ENCODE assay signal across 10 cellular contexts in the genomic region with DNA sequence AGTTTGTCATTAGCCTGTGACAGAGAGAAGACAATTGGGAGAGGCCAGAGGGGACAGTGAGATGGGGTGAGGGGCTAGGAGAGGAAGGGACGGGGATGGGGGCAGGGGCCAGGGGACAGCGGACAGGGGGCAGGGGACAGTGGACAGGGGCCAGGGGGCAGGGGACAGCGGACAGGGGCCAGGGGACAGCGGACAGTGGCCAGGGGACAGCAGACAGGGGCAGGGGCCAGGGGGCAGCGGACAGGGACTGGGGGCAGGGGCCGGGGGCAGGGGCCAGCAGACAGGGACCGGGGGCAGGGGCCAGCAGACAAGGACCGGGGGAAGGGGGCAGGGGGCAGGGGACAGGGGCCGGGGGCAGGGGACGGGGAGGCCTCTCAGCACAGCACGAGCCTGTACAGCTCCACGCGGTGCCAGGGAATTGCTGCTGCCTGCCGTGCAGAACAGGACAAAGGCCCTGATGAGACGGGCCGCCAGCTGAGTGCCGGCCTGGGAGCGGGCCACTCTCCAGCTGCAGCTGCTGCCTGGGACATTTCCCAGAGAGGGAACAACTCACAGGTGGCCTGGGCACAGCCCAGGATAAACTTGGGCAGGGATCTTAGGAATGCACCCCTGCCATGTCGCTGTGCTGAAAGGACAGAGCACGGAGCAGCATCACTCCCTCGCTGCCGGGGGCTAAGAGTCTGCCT. TPM values are rescaled to one million over a fixed set of nuclear protein-coding genes. Genes with fewer than 3 reads are reported as not detected.
DNase-seq lines count a peak whose midpoint lies in the region; ATAC-seq and TF ChIP-seq lines count a peak whose summit lies in the region.
"Had no signal": no experiment of that assay in that cellular context is flagged by ENCODE, and none has a peak within 500 bp of the region (broad histone marks: within the 10 kb centered on the region; RNA-seq: fewer than 3 reads in every experiment).

No MANE protein-coding gene starts in this region.

- no peak for TF ChIP-seq CTCF in progenitor cell of endocrine pancreas (IDR thresholded peaks at IDR 0.05; ENCODE audit: unreplicated experiment)
- no peak for TF ChIP-seq CTCF in testis (IDR thresholded peaks at IDR 0.05)

- no peaks in the 10 kb centered on the region for H3K9me3 Mint-ChIP-seq in activated T-helper 1 cell treated with anti-CD3 and anti-CD28 coated beads, Interleukin-12 subunit alpha, Interleukin-12 subunit beta, Interleukin-2, Interleukin-4 antibody, amounts not matched to agents 30 ng/mL and 10 ng/mL and 1 ng/mL, durations not matched to agents 14 hours and 24 hours and 36 hours
- no peaks in the 10 kb centered on the region for H3K9me3 Mint-ChIP-seq in progenitor cell of endocrine pancreas (ENCODE audit: low read depth)
- no peaks in the 10 kb centered on the region for H3K9me3 Mint-ChIP-seq in stimulated activated naive B cell treated with anti-CD40 and anti-IgM and Interleukin-4, amounts not matched to agents 10 μg/mL and 1 μg/mL and 100 μg/mL, for 72 hours

- H3K4me3 Mint-ChIP-seq in activated T-helper 1 cell treated with anti-CD3 and anti-CD28 coated beads, Interleukin-12 subunit alpha, Interleukin-12 subunit beta, Interleukin-2, Interleukin-4 antibody, amounts not matched to agents 30 ng/mL and 10 ng/mL and 1 ng/mL, durations not matched to agents 14 hours and 24 hours and 36 hours = no peak overlapping the region
- H3K4me3 Mint-ChIP-seq in progenitor cell of endocrine pancreas (ENCODE audit: low read depth) = no peak overlapping the region
- no peak overlapping the region for H3K4me3 Mint-ChIP-seq in stimulated activated naive B cell treated with anti-CD40 and anti-IgM and Interleukin-4, amounts not matched to agents 10 μg/mL and 1 μg/mL and 100 μg/mL, for 72 hours

- H3K27me3 ChIP-seq in H7 (ENCODE audit: control insufficient read depth, insufficient read depth, low read length) = no peaks in the 10 kb centered on the region
- no peaks in the 10 kb centered on the region for H3K27me3 ChIP-seq in testis
- H3K27me3 ChIP-seq: SJSA1 had no signal

- H3K27ac ChIP-seq in testis = no peak overlapping the region
- H3K27ac ChIP-seq: SJSA1 had no signal

- no peaks in the 10 kb centered on the region for H3K27me3 Mint-ChIP-seq in activated T-helper 1 cell treated with anti-CD3 and anti-CD28 coated beads, Interleukin-12 subunit alpha, Interleukin-12 subunit beta, Interleukin-2, Interleukin-4 antibody, amounts not matched to agents 30 ng/mL and 10 ng/mL and 1 ng/mL, durations not matched to agents 14 hours and 24 hours and 36 hours (ENCODE audit: insufficient read depth)
- no peaks in the 10 kb centered on the region for H3K27me3 Mint-ChIP-seq in progenitor cell of endocrine pancreas
- H3K27me3 Mint-ChIP-seq in stimulated activated naive B cell treated with anti-CD40 and anti-IgM and Interleukin-4, amounts not matched to agents 10 μg/mL and 1 μg/mL and 100 μg/mL, for 72 hours = no peaks in the 10 kb centered on the region

- no peak for TF ChIP-seq POLR2A in testis (IDR thresholded peaks at IDR 0.05)

- no peak for ATAC-seq in stimulated activated naive B cell treated with anti-CD40 and anti-IgM and Interleukin-4, amounts not matched to agents 10 μg/mL and 1 μg/mL and 100 μg/mL, for 72 hours (replicated peaks)
- no peak for ATAC-seq in GM21526 (IDR thresholded peaks at IDR 0.05; ENCODE audit: low FRiP score, unreplicated experiment)

- peak overlapping the region; percentile 31 for H3K27ac Mint-ChIP-seq in activated T-helper 1 cell treated with anti-CD3 and anti-CD28 coated beads, Interleukin-12 subunit alpha, Interleukin-12 subunit beta, Interleukin-2, Interleukin-4 antibody, amounts not matched to agents 30 ng/mL and 10 ng/mL and 1 ng/mL, durations not matched to agents 14 hours and 24 hours and 36 hours
- peak overlapping the region; percentile 67 for H3K27ac Mint-ChIP-seq in progenitor cell of endocrine pancreas
- H3K27ac Mint-ChIP-seq in stimulated activated naive B cell treated with anti-CD40 and anti-IgM and Interleukin-4, amounts not matched to agents 10 μg/mL and 1 μg/mL and 100 μg/mL, for 72 hours = no peak overlapping the region

- 50 to 60% methylated on average over 6 to 18 of the region's 22 CpGs for WGBS in testis, 2 donors

- DNase-seq in H7 (peak; percentile 79), hypothalamus (lab: John Stamatoyannopoulos, UW) (peak in 46 of 51 donors; percentile 12 to 94 (median 70)), progenitor cell of endocrine pancreas (ENCODE audit: low spot score, unreplicated experiment) (no peak), testis (no peak)
- no peak for DNase-seq in activated T-helper 1 cell treated with anti-CD3 and anti-CD28 coated beads, Interleukin-12 subunit alpha, Interleukin-12 subunit beta, Interleukin-2, Interleukin-4 antibody, amounts not matched to agents 30 ng/mL and 10 ng/mL and 1 ng/mL, durations not matched to agents 14 hours and 24 hours and 36 hours (ENCODE audit: low spot score)
- no peak for DNase-seq in stimulated activated naive B cell treated with anti-CD40 and anti-IgM and Interleukin-4, amounts not matched to agents 10 μg/mL and 1 μg/mL and 100 μg/mL, for 72 hours
- DNase-seq in central memory CD4-positive, alpha-beta T cell = no peak
- DNase-seq: activated CD4-positive, alpha-beta T cell treated with anti-CD3 and anti-CD28 coated beads for 48 hours had no signal

- H3K4me1 Mint-ChIP-seq in activated T-helper 1 cell treated with anti-CD3 and anti-CD28 coated beads, Interleukin-12 subunit alpha, Interleukin-12 subunit beta, Interleukin-2, Interleukin-4 antibody, amounts not matched to agents 30 ng/mL and 10 ng/mL and 1 ng/mL, durations not matched to agents 14 hours and 24 hours and 36 hours (ENCODE audit: low read depth) = peaks cover 5% of the 10 kb centered on the region
- peaks cover 4% of the 10 kb centered on the region for H3K4me1 Mint-ChIP-seq in progenitor cell of endocrine pancreas (ENCODE audit: low read depth)
- H3K4me1 Mint-ChIP-seq in stimulated activated naive B cell treated with anti-CD40 and anti-IgM and Interleukin-4, amounts not matched to agents 10 μg/mL and 1 μg/mL and 100 μg/mL, for 72 hours = peaks cover 4 to 5% of the 10 kb centered on the region in 2 donors

- H3K36me3 Mint-ChIP-seq in activated T-helper 1 cell treated with anti-CD3 and anti-CD28 coated beads, Interleukin-12 subunit alpha, Interleukin-12 subunit beta, Interleukin-2, Interleukin-4 antibody, amounts not matched to agents 30 ng/mL and 10 ng/mL and 1 ng/mL, durations not matched to agents 14 hours and 24 hours and 36 hours (ENCODE audit: low read depth) = peaks cover 8% of the 10 kb centered on the region
- H3K36me3 Mint-ChIP-seq in progenitor cell of endocrine pancreas (ENCODE audit: insufficient read depth) = peaks cover 4% of the 10 kb centered on the region
- H3K36me3 Mint-ChIP-seq in stimulated activated naive B cell treated with anti-CD40 and anti-IgM and Interleukin-4, amounts not matched to agents 10 μg/mL and 1 μg/mL and 100 μg/mL, for 72 hours = peaks cover 48 to 73% of the 10 kb centered on the region in 2 donors

- intact Hi-C loops in activated T-helper 1 cell treated with anti-CD3 and anti-CD28 coated beads, Interleukin-12 subunit alpha, Interleukin-12 subunit beta, Interleukin-2, Interleukin-4 antibody, amounts not matched to agents 30 ng/mL and 10 ng/mL and 1 ng/mL, durations not matched to agents 14 hours and 24 hours and 36 hours (cut with micrococcal nuclease) = no loop called here
- intact Hi-C loops in testis (cut with DNase I; ENCODE audit: low total_unique reads) = no loop called here

- peaks cover 4% of the 10 kb centered on the region for H3K36me3 ChIP-seq in H7 (replicated peaks; ENCODE audit: control insufficient read depth, insufficient read depth, low read length)
- no peaks in the 10 kb centered on the region for H3K36me3 ChIP-seq in testis (ENCODE audit: low read depth, missing control alignments)

- H3K4me3 ChIP-seq in H7 (ENCODE audit: insufficient read depth, low read depth, low read length) = no peak overlapping the region
- no peak overlapping the region for H3K4me3 ChIP-seq in testis
- H3K4me3 ChIP-seq: SJSA1 had no signal

- no peaks in the 10 kb centered on the region for H3K9me3 ChIP-seq in testis
- H3K9me3 ChIP-seq: SJSA1 had no signal

- H3K4me1 ChIP-seq in testis = peaks cover 5% of the 10 kb centered on the region

RNA-seq across cellular contexts. Expression of gene CENPO, which starts 38.7 kb away (rescaled TPM):
- total RNA-seq in H7 (2014; rRNA removed; shearing (Covaris generic)) = 29.0 and 36.6 TPM in 2 replicates
- total RNA-seq in activated T-helper 1 cell treated with anti-CD3 and anti-CD28 coated beads, Interleukin-12 subunit alpha, Interleukin-12 subunit beta, Interleukin-2, Interleukin-4 antibody, amounts not matched to agents 30 ng/mL and 10 ng/mL and 1 ng/mL, durations not matched to agents 14 hours and 24 hours and 36 hours = 44.7 and 48.3 TPM in 2 replicates
- 28.8 and 30.6 TPM in 2 replicates for total RNA-seq in progenitor cell of endocrine pancreas
- total RNA-seq in testis = 10 to 100 TPM; 27.1 to 32.8 TPM
- polyA plus RNA-seq in testis (ENCODE audit: insufficient read depth, low read depth, low replicate concordance) = 41.2 TPM

RNA-seq across cellular contexts. Expression of gene PTRHD1, which starts 38.7 kb away (rescaled TPM):
- 23.4 and 31.4 TPM in 2 replicates for total RNA-seq in H7 (2014; rRNA removed; shearing (Covaris generic))
- 16.5 and 17.3 TPM in 2 replicates for total RNA-seq in activated T-helper 1 cell treated with anti-CD3 and anti-CD28 coated beads, Interleukin-12 subunit alpha, Interleukin-12 subunit beta, Interleukin-2, Interleukin-4 antibody, amounts not matched to agents 30 ng/mL and 10 ng/mL and 1 ng/mL, durations not matched to agents 14 hours and 24 hours and 36 hours
- total RNA-seq in progenitor cell of endocrine pancreas = 21.3 and 26.2 TPM in 2 replicates
- 10 to 100 TPM; 60.4 to 61.3 TPM for total RNA-seq in testis
- 122 TPM for polyA plus RNA-seq in testis (ENCODE audit: insufficient read depth, low read depth, low replicate concordance)

Comparison
In these comparisons a context has a peak if more than half of its experiments do, and no peak if none do; other contexts are left out.
1. DNase-seq: peak in H7 (single experiment) and hypothalamus (46 of 51); none in activated T-helper 1 cell treated with anti-CD3 and anti-CD28 coated beads, Interleukin-12 subunit alpha, Interleukin-12 subunit beta, Interleukin-2, Interleukin-4 antibody, amounts not matched to agents 30 ng/mL and 10 ng/mL and 1 ng/mL, durations not matched to agents 14 hours and 24 hours and 36 hours (single experiment), progenitor cell of endocrine pancreas (single experiment), stimulated activated naive B cell treated with anti-CD40 and anti-IgM and Interleukin-4, amounts not matched to agents 10 μg/mL and 1 μg/mL and 100 μg/mL, for 72 hours (single experiment), testis (single experiment) and central memory CD4-positive, alpha-beta T cell (single experiment).